In the genomic region with DNA sequence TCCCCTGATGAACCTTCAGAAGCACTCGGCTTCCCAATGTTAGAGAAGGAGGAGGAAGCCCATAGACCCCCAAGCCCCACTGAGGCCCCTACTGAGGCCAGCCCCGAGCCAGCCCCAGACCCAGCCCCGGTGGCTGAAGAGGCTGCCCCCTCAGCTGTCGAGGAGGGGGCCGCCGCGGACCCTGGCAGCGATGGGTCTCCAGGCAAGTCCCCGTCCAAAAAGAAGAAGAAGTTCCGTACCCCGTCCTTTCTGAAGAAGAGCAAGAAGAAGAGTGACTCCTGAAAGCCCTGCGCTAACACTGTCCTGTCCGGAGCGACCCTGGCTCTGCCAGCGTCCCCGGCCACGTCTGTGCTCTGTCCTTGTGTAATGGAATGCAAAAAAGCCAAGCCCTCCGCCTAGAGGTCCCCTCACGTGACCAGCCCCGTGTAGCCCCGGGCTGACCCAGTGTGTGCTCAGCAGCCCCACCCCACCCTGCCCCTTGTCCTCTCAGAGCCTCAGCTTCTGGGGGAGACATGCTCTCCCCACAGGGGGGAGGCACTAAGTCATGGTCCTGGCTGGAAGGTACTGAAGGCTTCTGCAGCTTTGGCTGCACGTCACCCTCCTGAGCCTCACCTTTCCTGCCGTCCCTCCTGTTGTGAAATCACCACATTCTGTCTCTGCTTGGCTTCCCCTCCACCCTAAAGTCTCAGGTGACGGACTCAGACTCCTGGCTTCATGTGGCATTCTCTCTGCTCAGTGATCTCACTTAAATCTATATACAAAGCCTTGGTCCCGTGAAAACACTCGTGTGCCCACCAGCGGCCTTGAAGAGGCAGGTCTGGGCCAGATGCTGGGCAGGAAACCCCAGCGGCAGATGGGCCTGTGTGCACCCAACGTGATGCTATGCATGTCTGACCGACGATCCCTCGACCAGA, we compare ENCODE assay signal across 13 cellular contexts. TPM values are rescaled to one million over a fixed set of nuclear protein-coding genes. Genes with fewer than 3 reads are reported as not detected.
A peak's percentile ranks its signal among the peaks of the same experiment; 100 is the strongest.
DNase-seq lines count a peak whose midpoint lies in the region; ATAC-seq and TF ChIP-seq lines count a peak whose summit lies in the region.
"Had no signal": no experiment of that assay in that cellular context is flagged by ENCODE, and none has a peak within 500 bp of the region (broad histone marks: within the 10 kb centered on the region; RNA-seq: fewer than 3 reads in every experiment).

No MANE protein-coding gene starts in this region.

- H3K27me3 Mint-ChIP-seq in activated CD4-positive, alpha-beta T cell treated with anti-CD3 and anti-CD28 coated beads for 36 hours: no peaks in the 10 kb centered on the region
- H3K27me3 Mint-ChIP-seq in glutamatergic neuron (ENCODE audit: unreplicated experiment) (peaks cover 4% of the 10 kb centered on the region), progenitor cell of endocrine pancreas (no peaks in the 10 kb centered on the region)

- H3K4me1 ChIP-seq in Peyer's patch: peaks cover 0 to 29% (median 22%) of the 10 kb centered on the region in 4 donors

- peaks cover 18% of the 10 kb centered on the region for H3K4me1 Mint-ChIP-seq in activated CD4-positive, alpha-beta T cell treated with anti-CD3 and anti-CD28 coated beads for 36 hours
- H3K4me1 Mint-ChIP-seq in glutamatergic neuron (ENCODE audit: low read depth, unreplicated experiment): peaks cover 13% of the 10 kb centered on the region
- H3K4me1 Mint-ChIP-seq in progenitor cell of endocrine pancreas (ENCODE audit: low read depth): peaks cover 10% of the 10 kb centered on the region

- no peaks in the 10 kb centered on the region for H3K9me3 ChIP-seq in Peyer's patch
- H3K9me3 ChIP-seq: ascending aorta, HAP-1 had no signal

- H3K27ac ChIP-seq in Peyer's patch: no peak overlapping the region
- H3K27ac ChIP-seq: ascending aorta had no signal

- ATAC-seq in activated CD4-positive, alpha-beta T cell treated with anti-CD3 and anti-CD28 coated beads for 36 hours: no peak

- no peak overlapping the region for H3K4me3 ChIP-seq in Peyer's patch
- H3K4me3 ChIP-seq: ascending aorta, HAP-1 had no signal

- POLR2A ChIA-PET in activated CD4-positive, alpha-beta T cell treated with anti-CD3 and anti-CD28 coated beads for 36 hours (lab: Charles Lee): no interaction called here

- intact Hi-C loops in activated CD4-positive, alpha-beta T cell treated with anti-CD3 and anti-CD28 coated beads for 36 hours (cut with DNase I, micrococcal nuclease): no loop called here

- no peaks in the 10 kb centered on the region for H3K27me3 ChIP-seq in Peyer's patch
- H3K27me3 ChIP-seq: ascending aorta had no signal

- TF ChIP-seq POLR2A in Peyer's patch (IDR thresholded peaks at IDR 0.05): no peak

- peak; percentile 3 for DNase-seq in activated CD4-positive, alpha-beta T cell treated with anti-CD3 and anti-CD28 coated beads for 36 hours
- no peak for DNase-seq in activated CD4-positive, alpha-beta T cell treated with anti-CD3 and anti-CD28 coated beads, Interleukin-2, amount 50 U/mL, for 1 hour
- peak in 2 of 3 donors; percentile 42 to 44 for DNase-seq in Peyer's patch
- DNase-seq in glutamatergic neuron: no peak
- no peak for DNase-seq in progenitor cell of endocrine pancreas (ENCODE audit: low spot score, unreplicated experiment)
- no peak for DNase-seq in UCSD-AML1 (lab: John Stamatoyannopoulos, UW; ENCODE audit: unreplicated experiment)
- no peak for DNase-seq in NOMO-1 (lab: John Stamatoyannopoulos, UW; ENCODE audit: unreplicated experiment in 2 of 2)
- no peak for DNase-seq in NCI-H146 treated with DMSO at 0.1 percent for 48 hours (lab: John Stamatoyannopoulos, UW; ENCODE audit: unreplicated experiment)
- DNase-seq: hippocampal formation, RPMI8226, small intestine had no signal

- CTCF ChIA-PET in activated CD4-positive, alpha-beta T cell treated with anti-CD3 and anti-CD28 coated beads for 36 hours (lab: Charles Lee): interaction anchor here (0.9 kb wide), 2 partner anchors 24 to 159 kb away, joined by 3 read pairs; no protein-coding TSS in a partner anchor

- H3K9me3 Mint-ChIP-seq in activated CD4-positive, alpha-beta T cell treated with anti-CD3 and anti-CD28 coated beads for 36 hours (ENCODE audit: low read depth): no peaks in the 10 kb centered on the region
- H3K9me3 Mint-ChIP-seq in glutamatergic neuron (ENCODE audit: unreplicated experiment) (peaks cover 13% of the 10 kb centered on the region), progenitor cell of endocrine pancreas (ENCODE audit: low read depth) (no peaks in the 10 kb centered on the region)

- H3K27ac Mint-ChIP-seq in activated CD4-positive, alpha-beta T cell treated with anti-CD3 and anti-CD28 coated beads for 36 hours: peak overlapping the region; percentile 47
- H3K27ac Mint-ChIP-seq in glutamatergic neuron (ENCODE audit: unreplicated experiment): peak overlapping the region; percentile 71
- peak overlapping the region; percentile 83 for H3K27ac Mint-ChIP-seq in progenitor cell of endocrine pancreas

- peaks cover 48% of the 10 kb centered on the region for H3K36me3 Mint-ChIP-seq in activated CD4-positive, alpha-beta T cell treated with anti-CD3 and anti-CD28 coated beads for 36 hours (ENCODE audit: low read depth)
- H3K36me3 Mint-ChIP-seq in glutamatergic neuron (ENCODE audit: unreplicated experiment) (no peaks in the 10 kb centered on the region), progenitor cell of endocrine pancreas (ENCODE audit: insufficient read depth) (peaks cover 15% of the 10 kb centered on the region)

- TF ChIP-seq CTCF in Peyer's patch (IDR thresholded peaks at IDR 0.05): no peak
- no peak for TF ChIP-seq CTCF in glutamatergic neuron (IDR thresholded peaks at IDR 0.05; ENCODE audit: partially characterized antibody, unreplicated experiment)
- TF ChIP-seq CTCF in progenitor cell of endocrine pancreas (IDR thresholded peaks at IDR 0.05; ENCODE audit: unreplicated experiment): no peak

- H3K36me3 ChIP-seq in Peyer's patch: peaks cover 0 to 78% (median 0%) of the 10 kb centered on the region in 3 donors

- no peak overlapping the region for H3K4me3 Mint-ChIP-seq in activated CD4-positive, alpha-beta T cell treated with anti-CD3 and anti-CD28 coated beads for 36 hours
- H3K4me3 Mint-ChIP-seq in glutamatergic neuron (ENCODE audit: unreplicated experiment) (peak overlapping the region; percentile 65), progenitor cell of endocrine pancreas (ENCODE audit: low read depth) (no peak overlapping the region)

RNA-seq across cellular contexts. Expression of gene NOP14, which starts 34.7 kb away (rescaled TPM):
- 100 to 1,000 TPM in 1 of 2 experiments, 10 to 100 TPM in 1; 86.8 to 106 TPM for total RNA-seq in activated CD4-positive, alpha-beta T cell treated with anti-CD3 and anti-CD28 coated beads for 36 hours
- 10 to 100 TPM; 13.0 to 76.7 (median 18.6) TPM for total RNA-seq in Peyer's patch
- total RNA-seq in glutamatergic neuron (ENCODE audit: unreplicated experiment): 17.2 TPM
- 31.5 and 33.4 TPM in 2 replicates for total RNA-seq in progenitor cell of endocrine pancreas

RNA-seq across cellular contexts. Expression of gene GRK4, which starts 34.9 kb away (rescaled TPM):
- 1 to 10 TPM; 2.4 to 2.5 TPM for total RNA-seq in activated CD4-positive, alpha-beta T cell treated with anti-CD3 and anti-CD28 coated beads for 36 hours
- total RNA-seq in Peyer's patch (10 to 100 TPM in 1 of 4 donors, 1 to 10 TPM in 2, under 1 TPM in 1; 0.95 to 17.3 (median 1.5) TPM), glutamatergic neuron (ENCODE audit: unreplicated experiment) (34.5 TPM), progenitor cell of endocrine pancreas (14.9 and 16.2 TPM in 2 replicates)

Comparison
In these comparisons a context has a peak if more than half of its experiments do, and no peak if none do; other contexts are left out.
1. DNase-seq: peak in activated CD4-positive, alpha-beta T cell treated with anti-CD3 and anti-CD28 coated beads for 36 hours (single experiment) and Peyer's patch (2 of 3); none in activated CD4-positive, alpha-beta T cell treated with anti-CD3 and anti-CD28 coated beads, Interleukin-2, amount 50 U/mL, for 1 hour (single experiment), glutamatergic neuron (single experiment), progenitor cell of endocrine pancreas (single experiment), UCSD-AML1 (single experiment), NOMO-1 (0 of 2) and NCI-H146 treated with DMSO at 0.1 percent for 48 hours (single experiment).
2. Peak in every context shown above with its lines, with median percentiles within 50 percentile points of each other: H3K27ac Mint-ChIP-seq.